Comparison of ENCODE assay signal across 1 cellular context in the genomic region with DNA sequence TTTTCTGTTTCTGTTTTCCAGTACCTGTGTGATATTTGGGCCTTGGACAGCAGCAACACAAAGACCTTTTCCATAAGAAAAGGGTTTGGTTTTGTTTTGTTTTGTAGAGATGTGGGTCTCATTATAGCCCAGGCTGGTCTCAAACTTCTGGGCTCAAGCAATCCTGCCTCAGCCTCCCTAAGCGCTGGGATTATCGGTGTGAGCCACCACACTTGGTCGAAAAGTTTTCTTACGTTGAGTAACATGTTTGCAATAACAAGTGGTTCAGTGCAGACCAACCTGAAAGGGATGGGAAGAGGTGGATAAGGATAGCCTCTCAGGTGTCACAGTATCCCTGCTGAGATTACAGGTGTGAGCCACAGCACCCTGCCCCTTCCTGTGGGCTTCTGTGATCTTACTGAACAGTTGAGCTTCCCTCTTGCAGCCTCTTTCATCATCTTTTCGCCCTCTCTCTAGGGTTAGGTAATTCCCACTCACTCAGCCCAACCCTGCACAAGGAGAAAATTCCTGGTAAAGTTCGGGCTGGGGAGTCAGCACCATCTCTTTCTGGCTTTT.
TF ChIP-seq lines count a peak whose summit lies in the region.

No MANE protein-coding gene starts in this region.

TF ChIP-seq in K562, 482 proteins besides CTCF, POLR2A, EP300 and RAD21 (continued from another document and continues in another):
- TF ChIP-seq, protein P1, sequence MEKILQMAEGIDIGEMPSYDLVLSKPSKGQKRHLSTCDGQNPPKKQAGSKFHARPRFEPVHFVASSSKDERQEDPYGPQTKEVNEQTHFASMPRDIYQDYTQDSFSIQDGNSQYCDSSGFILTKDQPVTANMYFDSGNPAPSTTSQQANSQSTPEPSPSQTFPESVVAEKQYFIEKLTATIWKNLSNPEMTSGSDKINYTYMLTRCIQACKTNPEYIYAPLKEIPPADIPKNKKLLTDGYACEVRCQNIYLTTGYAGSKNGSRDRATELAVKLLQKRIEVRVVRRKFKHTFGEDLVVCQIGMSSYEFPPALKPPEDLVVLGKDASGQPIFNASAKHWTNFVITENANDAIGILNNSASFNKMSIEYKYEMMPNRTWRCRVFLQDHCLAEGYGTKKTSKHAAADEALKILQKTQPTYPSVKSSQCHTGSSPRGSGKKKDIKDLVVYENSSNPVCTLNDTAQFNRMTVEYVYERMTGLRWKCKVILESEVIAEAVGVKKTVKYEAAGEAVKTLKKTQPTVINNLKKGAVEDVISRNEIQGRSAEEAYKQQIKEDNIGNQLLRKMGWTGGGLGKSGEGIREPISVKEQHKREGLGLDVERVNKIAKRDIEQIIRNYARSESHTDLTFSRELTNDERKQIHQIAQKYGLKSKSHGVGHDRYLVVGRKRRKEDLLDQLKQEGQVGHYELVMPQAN (IDR thresholded peaks at IDR 0.05; ENCODE audit: borderline replicate concordance): no peak
- TF ChIP-seq ZNF444 (CRISPR knock-in tag; IDR thresholded peaks at IDR 0.05) (no peak), HNRNPUL1 (IDR thresholded peaks at IDR 0.05; ENCODE audit: low read length) (no peak), MCM3 (IDR thresholded peaks at IDR 0.05) (no peak), PRMT5 (CRISPR knock-in tag; IDR thresholded peaks at IDR 0.05) (no peak), ZNF696 (CRISPR knock-in tag; conservative IDR thresholded peaks at IDR 0.05) (no peak), GABPA (tag; conservative IDR thresholded peaks at IDR 0.05; ENCODE audit: low read depth) (peak; percentile 44), COPS2 (conservative IDR thresholded peaks at IDR 0.05) (no peak), NFRKB (IDR thresholded peaks at IDR 0.05; ENCODE audit: low read depth) (peak; percentile 84), ZNF785 (CRISPR knock-in tag; IDR thresholded peaks at IDR 0.05) (no peak), ZNF830 (CRISPR knock-in tag; IDR thresholded peaks at IDR 0.05) (0 out of 2 replicates have a peak, but pooled peaks have one; percentile 26), FOXM1 (IDR thresholded peaks at IDR 0.05; ENCODE audit: low read depth) (no peak), FOXM1 (CRISPR knock-in tag; IDR thresholded peaks at IDR 0.05; ENCODE audit: low read depth) (no peak), ZNF695 (CRISPR knock-in tag; IDR thresholded peaks at IDR 0.05) (0 out of 2 replicates have a peak, but pooled peaks have one; percentile 52), GABPB2 (CRISPR knock-in tag; conservative IDR thresholded peaks at IDR 0.05) (0 out of 2 replicates have a peak, but pooled peaks have one; percentile 36), NELFE (IDR thresholded peaks at IDR 0.05; ENCODE audit: insufficient read depth, insufficient read length) (no peak), MAFF (IDR thresholded peaks at IDR 0.05; ENCODE audit: low read length) (no peak), ZNF174 (CRISPR knock-in tag; IDR thresholded peaks at IDR 0.05) (no peak), ZFP36 (IDR thresholded peaks at IDR 0.05; ENCODE audit: low read depth, low read length, partially characterized antibody) (no peak), RAD51 (IDR thresholded peaks at IDR 0.05; ENCODE audit: borderline replicate concordance, low read depth) (no peak), TFAM (CRISPR knock-in tag; conservative IDR thresholded peaks at IDR 0.05) (no peak), TRIM28 (IDR thresholded peaks at IDR 0.05) (no peak; the same call in 1 of the 2 replicates), ARID1B (IDR thresholded peaks at IDR 0.05) (peak; percentile 80), MECOM (CRISPR knock-in tag; IDR thresholded peaks at IDR 0.05) (peak; percentile 82)
- TF ChIP-seq, protein P2, sequence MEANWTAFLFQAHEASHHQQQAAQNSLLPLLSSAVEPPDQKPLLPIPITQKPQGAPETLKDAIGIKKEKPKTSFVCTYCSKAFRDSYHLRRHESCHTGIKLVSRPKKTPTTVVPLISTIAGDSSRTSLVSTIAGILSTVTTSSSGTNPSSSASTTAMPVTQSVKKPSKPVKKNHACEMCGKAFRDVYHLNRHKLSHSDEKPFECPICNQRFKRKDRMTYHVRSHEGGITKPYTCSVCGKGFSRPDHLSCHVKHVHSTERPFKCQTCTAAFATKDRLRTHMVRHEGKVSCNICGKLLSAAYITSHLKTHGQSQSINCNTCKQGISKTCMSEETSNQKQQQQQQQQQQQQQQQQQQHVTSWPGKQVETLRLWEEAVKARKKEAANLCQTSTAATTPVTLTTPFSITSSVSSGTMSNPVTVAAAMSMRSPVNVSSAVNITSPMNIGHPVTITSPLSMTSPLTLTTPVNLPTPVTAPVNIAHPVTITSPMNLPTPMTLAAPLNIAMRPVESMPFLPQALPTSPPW (CRISPR knock-in tag; IDR thresholded peaks at IDR 0.05): no peak
- TF ChIP-seq, protein P3, sequence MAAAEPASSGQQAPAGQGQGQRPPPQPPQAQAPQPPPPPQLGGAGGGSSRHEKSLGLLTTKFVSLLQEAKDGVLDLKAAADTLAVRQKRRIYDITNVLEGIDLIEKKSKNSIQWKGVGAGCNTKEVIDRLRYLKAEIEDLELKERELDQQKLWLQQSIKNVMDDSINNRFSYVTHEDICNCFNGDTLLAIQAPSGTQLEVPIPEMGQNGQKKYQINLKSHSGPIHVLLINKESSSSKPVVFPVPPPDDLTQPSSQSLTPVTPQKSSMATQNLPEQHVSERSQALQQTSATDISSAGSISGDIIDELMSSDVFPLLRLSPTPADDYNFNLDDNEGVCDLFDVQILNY (CRISPR knock-in tag; IDR thresholded peaks at IDR 0.05): no peak
- TF ChIP-seq, protein P4, sequence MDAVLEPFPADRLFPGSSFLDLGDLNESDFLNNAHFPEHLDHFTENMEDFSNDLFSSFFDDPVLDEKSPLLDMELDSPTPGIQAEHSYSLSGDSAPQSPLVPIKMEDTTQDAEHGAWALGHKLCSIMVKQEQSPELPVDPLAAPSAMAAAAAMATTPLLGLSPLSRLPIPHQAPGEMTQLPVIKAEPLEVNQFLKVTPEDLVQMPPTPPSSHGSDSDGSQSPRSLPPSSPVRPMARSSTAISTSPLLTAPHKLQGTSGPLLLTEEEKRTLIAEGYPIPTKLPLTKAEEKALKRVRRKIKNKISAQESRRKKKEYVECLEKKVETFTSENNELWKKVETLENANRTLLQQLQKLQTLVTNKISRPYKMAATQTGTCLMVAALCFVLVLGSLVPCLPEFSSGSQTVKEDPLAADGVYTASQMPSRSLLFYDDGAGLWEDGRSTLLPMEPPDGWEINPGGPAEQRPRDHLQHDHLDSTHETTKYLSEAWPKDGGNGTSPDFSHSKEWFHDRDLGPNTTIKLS (IDR thresholded peaks at IDR 0.05; ENCODE audit: borderline replicate concordance, low read depth): no peak; the same call in 1 of the 2 replicates
- TF ChIP-seq, protein P5, sequence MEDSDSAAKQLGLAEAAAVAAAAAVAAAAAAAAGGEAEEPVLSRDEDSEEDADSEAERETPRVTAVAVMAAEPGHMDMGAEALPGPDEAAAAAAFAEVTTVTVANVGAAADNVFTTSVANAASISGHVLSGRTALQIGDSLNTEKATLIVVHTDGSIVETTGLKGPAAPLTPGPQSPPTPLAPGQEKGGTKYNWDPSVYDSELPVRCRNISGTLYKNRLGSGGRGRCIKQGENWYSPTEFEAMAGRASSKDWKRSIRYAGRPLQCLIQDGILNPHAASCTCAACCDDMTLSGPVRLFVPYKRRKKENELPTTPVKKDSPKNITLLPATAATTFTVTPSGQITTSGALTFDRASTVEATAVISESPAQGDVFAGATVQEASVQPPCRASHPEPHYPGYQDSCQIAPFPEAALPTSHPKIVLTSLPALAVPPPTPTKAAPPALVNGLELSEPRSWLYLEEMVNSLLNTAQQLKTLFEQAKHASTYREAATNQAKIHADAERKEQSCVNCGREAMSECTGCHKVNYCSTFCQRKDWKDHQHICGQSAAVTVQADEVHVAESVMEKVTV (CRISPR knock-in tag; IDR thresholded peaks at IDR 0.05): no peak
- TF ChIP-seq, protein P6, sequence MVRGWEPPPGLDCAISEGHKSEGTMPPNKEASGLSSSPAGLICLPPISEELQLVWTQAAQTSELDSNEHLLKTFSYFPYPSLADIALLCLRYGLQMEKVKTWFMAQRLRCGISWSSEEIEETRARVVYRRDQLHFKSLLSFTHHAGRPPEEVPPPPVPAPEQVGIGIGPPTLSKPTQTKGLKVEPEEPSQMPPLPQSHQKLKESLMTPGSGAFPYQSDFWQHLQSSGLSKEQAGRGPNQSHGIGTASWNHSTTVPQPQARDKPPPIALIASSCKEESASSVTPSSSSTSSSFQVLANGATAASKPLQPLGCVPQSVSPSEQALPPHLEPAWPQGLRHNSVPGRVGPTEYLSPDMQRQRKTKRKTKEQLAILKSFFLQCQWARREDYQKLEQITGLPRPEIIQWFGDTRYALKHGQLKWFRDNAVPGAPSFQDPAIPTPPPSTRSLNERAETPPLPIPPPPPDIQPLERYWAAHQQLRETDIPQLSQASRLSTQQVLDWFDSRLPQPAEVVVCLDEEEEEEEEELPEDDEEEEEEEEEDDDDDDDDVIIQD (CRISPR knock-in tag; IDR thresholded peaks at IDR 0.05): 0 out of 2 replicates have a peak, but pooled peaks have one; percentile 19
- TF ChIP-seq, protein P7, sequence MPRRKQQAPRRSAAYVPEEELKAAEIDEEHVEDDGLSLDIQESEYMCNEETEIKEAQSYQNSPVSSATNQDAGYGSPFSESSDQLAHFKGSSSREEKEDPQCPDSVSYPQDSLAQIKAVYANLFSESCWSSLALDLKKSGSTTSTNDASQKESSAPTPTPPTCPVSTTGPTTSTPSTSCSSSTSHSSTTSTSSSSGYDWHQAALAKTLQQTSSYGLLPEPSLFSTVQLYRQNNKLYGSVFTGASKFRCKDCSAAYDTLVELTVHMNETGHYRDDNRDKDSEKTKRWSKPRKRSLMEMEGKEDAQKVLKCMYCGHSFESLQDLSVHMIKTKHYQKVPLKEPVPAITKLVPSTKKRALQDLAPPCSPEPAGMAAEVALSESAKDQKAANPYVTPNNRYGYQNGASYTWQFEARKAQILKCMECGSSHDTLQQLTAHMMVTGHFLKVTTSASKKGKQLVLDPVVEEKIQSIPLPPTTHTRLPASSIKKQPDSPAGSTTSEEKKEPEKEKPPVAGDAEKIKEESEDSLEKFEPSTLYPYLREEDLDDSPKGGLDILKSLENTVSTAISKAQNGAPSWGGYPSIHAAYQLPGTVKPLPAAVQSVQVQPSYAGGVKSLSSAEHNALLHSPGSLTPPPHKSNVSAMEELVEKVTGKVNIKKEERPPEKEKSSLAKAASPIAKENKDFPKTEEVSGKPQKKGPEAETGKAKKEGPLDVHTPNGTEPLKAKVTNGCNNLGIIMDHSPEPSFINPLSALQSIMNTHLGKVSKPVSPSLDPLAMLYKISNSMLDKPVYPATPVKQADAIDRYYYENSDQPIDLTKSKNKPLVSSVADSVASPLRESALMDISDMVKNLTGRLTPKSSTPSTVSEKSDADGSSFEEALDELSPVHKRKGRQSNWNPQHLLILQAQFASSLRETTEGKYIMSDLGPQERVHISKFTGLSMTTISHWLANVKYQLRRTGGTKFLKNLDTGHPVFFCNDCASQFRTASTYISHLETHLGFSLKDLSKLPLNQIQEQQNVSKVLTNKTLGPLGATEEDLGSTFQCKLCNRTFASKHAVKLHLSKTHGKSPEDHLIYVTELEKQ (CRISPR knock-in tag; IDR thresholded peaks at IDR 0.05): peak; percentile 16; the same call in 1 of the 2 replicates
- TF ChIP-seq, protein P8, sequence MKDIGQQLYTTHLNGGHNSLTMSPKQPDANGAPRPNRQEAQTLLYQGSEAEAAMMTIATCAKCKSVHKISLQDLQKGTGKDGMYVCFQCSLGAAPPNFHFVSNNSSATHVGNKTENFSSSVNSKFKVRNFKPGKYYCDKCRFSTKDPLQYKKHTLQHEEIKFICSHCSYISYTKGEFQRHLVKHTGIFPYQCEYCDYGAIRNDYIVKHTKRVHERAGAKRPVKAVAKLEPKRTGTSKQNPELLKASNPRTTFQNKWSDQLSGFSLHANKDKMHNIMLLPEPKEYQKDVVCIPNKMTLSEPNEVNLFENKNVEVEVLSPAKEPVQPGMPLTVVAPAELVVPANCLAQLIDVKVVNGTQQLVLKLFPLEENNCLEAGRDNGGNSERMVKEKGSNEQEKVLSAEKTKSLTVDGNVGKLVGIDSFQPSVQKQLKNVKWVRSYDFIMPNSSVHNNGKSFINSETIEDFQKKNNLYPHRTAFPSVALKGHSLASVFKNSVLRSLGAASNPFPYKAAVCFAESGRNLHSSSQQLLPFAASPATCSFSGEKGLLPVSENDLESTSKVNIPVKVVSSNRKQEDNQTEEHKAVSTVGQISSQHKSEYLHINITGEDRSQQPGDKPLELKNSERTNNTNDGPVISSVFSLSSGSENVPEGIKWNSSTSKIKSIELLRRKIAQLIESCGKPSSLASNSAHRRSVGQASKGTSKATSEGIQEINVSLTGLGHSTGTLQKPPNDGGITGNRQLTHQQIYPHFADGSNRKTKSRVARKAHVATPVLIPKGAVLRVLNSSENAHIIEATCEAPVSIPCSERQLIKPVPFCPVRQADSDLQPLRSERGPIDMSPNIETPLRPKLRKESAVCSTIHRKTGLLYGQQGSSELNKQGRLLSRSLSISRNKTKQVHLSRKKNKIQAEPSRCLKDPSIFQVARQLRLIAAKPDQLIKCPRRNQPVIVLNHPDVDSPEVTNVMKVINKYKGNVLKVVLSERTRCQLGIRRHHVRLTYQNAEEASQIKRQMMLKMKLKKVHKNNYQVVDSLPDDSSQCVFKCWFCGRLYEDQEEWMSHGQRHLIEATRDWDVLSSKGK (CRISPR knock-in tag; IDR thresholded peaks at IDR 0.05): no peak
- TF ChIP-seq, protein P9, sequence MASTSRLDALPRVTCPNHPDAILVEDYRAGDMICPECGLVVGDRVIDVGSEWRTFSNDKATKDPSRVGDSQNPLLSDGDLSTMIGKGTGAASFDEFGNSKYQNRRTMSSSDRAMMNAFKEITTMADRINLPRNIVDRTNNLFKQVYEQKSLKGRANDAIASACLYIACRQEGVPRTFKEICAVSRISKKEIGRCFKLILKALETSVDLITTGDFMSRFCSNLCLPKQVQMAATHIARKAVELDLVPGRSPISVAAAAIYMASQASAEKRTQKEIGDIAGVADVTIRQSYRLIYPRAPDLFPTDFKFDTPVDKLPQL (IDR thresholded peaks at IDR 0.05; ENCODE audit: extremely low read depth, insufficient read length): no peak
- TF ChIP-seq, protein P10, sequence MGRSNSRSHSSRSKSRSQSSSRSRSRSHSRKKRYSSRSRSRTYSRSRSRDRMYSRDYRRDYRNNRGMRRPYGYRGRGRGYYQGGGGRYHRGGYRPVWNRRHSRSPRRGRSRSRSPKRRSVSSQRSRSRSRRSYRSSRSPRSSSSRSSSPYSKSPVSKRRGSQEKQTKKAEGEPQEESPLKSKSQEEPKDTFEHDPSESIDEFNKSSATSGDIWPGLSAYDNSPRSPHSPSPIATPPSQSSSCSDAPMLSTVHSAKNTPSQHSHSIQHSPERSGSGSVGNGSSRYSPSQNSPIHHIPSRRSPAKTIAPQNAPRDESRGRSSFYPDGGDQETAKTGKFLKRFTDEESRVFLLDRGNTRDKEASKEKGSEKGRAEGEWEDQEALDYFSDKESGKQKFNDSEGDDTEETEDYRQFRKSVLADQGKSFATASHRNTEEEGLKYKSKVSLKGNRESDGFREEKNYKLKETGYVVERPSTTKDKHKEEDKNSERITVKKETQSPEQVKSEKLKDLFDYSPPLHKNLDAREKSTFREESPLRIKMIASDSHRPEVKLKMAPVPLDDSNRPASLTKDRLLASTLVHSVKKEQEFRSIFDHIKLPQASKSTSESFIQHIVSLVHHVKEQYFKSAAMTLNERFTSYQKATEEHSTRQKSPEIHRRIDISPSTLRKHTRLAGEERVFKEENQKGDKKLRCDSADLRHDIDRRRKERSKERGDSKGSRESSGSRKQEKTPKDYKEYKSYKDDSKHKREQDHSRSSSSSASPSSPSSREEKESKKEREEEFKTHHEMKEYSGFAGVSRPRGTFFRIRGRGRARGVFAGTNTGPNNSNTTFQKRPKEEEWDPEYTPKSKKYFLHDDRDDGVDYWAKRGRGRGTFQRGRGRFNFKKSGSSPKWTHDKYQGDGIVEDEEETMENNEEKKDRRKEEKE (IDR thresholded peaks at IDR 0.05; ENCODE audit: borderline replicate concordance in 1 of 2, control insufficient read depth in 1 of 2, low read depth in 2 of 2, low read length in 1 of 2): no peak
